ENCODE assay signal across 8 cellular contexts in genomic region chr11:18634140-18635032, GRCh38. TPM values are rescaled to one million over a fixed set of nuclear protein-coding genes. Genes with fewer than 3 reads are reported as not detected.
A peak's percentile ranks its signal among the peaks of the same experiment; 100 is the strongest.
DNase-seq lines count a peak whose midpoint lies in the region; ATAC-seq and TF ChIP-seq lines count a peak whose summit lies in the region.

SPTY2D1 (minus strand) TSS chr11:18634342; CDS start chr11:18634257, 85 bp downstream.

- TF ChIP-seq CTCF in chondrocyte (IDR thresholded peaks at IDR 0.05) (no peak), kidney epithelial cell (IDR thresholded peaks at IDR 0.05; ENCODE audit: insufficient read depth, low read length, poor library complexity, severe bottlenecking) (no peak)

- H3K9me3 Mint-ChIP-seq in chondrocyte (ENCODE audit: low read depth) = no peaks in the 10 kb centered on the region

- peak; percentile 98 for TF ChIP-seq POLR2A in GM19193 (IDR thresholded peaks at IDR 0.05; ENCODE audit: extremely low read depth, insufficient read depth, insufficient read length)

- H3K27me3 Mint-ChIP-seq in chondrocyte (ENCODE audit: low read depth) = peaks cover 2% of the 10 kb centered on the region

- H3K27ac Mint-ChIP-seq in chondrocyte (ENCODE audit: unreplicated experiment) = peak within 1 kb of the TSS; percentile 100

- ATAC-seq in HG03439 (IDR thresholded peaks at IDR 0.05; ENCODE audit: unreplicated experiment) = peak; percentile 96

- H3K4me3 ChIP-seq in kidney epithelial cell (ENCODE audit: low read depth, low read length) = peak within 1 kb of the TSS; percentile 99

- H3K27me3 ChIP-seq in kidney epithelial cell (ENCODE audit: control insufficient read depth, insufficient read depth, low read length) = no peaks in the 10 kb centered on the region

- peaks cover 22% of the 10 kb centered on the region for H3K4me1 Mint-ChIP-seq in chondrocyte (ENCODE audit: low read depth)

- H3K36me3 ChIP-seq in kidney epithelial cell (ENCODE audit: control insufficient read depth, insufficient read depth, low read length) = no peaks in the 10 kb centered on the region

- H3K4me3 Mint-ChIP-seq in chondrocyte (ENCODE audit: unreplicated experiment) = peak within 1 kb of the TSS; percentile 91

- H3K36me3 Mint-ChIP-seq in chondrocyte (ENCODE audit: low read depth) = no peaks in the 10 kb centered on the region

- peak; percentile 96 to 97 for DNase-seq in AML-193 (lab: John Stamatoyannopoulos, UW)
- peak; percentile 84 for DNase-seq in NCI-H510A treated with DMSO at 0.1 percent for 48 hours (lab: John Stamatoyannopoulos, UW)
- peak; percentile 91 to 92 for DNase-seq in activated CD4-positive, alpha-beta T cell treated with anti-CD3 and anti-CD28 coated beads for 24 hours (ENCODE audit: low read depth in 2 of 2)
- peak; percentile 100 for DNase-seq in chondrocyte (ENCODE audit: low spot score)
- peak; percentile 95 for DNase-seq in kidney epithelial cell (ENCODE audit: low read depth)
- DNase-seq in stimulated activated CD4-positive, alpha-beta T cell treated with anti-CD3 and anti-CD28 coated beads, Interleukin-15, amount 100 ng/mL, for 48 hours (ENCODE audit: low read depth in 2 of 2) = peak; percentile 96 to 97

RNA-seq across cellular contexts. Expression of gene SPTY2D1, which starts in this region (rescaled TPM):
- total RNA-seq in chondrocyte (19.6 to 23.3 TPM (median 20.4 TPM) in 3 replicates), kidney epithelial cell (17.0 and 18.1 TPM in 2 replicates)

Comparison
In these comparisons a context has a peak if more than half of its experiments do, and no peak if none do; other contexts are left out.
1. Peak in every context shown above with its lines: DNase-seq, ATAC-seq and H3K4me3 ChIP-seq.